ENCODE assay signal across 1 cellular context in the genomic region with DNA sequence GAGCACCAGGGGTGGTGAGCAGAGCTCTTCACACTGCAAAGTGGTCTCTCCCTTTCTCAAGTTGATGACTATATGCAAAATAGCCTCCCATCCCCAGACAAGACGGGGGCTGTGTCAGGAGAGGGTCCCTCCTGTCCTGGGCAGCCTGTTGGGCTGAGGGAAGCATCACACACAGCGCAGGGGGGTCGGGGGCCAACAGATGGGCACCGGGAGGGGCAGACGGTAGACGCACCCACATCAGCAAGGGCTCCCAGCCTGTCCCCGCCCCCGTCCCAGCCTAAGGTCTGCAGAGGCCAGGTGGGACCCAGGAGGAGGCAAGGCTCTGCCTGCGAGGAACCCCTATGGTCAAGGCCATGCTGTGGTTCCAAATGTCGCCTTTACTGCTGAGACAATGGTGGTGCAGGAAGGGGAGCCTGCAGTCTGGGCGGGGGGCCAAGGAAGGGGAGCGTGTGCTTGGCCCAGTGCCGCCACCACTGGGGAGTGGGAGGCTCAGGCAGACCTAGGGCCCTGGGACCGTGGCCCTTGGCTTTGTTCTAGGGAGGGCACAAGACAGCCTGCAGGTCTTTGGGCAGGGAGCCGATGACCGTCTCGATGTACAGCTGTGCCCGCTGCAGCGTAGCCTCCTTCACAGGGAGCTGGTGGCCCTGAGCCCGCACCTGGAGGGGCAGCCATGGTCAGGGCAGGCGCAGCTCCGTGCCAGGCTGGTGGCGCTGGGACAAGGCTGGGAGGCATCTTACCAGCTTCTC.
TF ChIP-seq lines count a peak whose summit lies in the region.

No MANE protein-coding gene starts in this region.

TF ChIP-seq in GM12878, 131 proteins besides CTCF, POLR2A, EP300 and RAD21:
- TF ChIP-seq TCF12 (IDR thresholded peaks at IDR 0.05; ENCODE audit: low read depth, low read length) (no peak), SUPT20H (IDR thresholded peaks at IDR 0.05; ENCODE audit: borderline replicate concordance, control insufficient read depth, low read depth, low read length) (no peak), ZNF24 (IDR thresholded peaks at IDR 0.05) (no peak), CBFB (IDR thresholded peaks at IDR 0.05; ENCODE audit: low read depth) (no peak), ZNF217 (IDR thresholded peaks at IDR 0.05) (no peak), NR2C2 (IDR thresholded peaks at IDR 0.05; ENCODE audit: borderline replicate concordance, control insufficient read depth, insufficient read length, low read depth) (no peak), IKZF2 (IDR thresholded peaks at IDR 0.05) (no peak), RBBP5 (conservative IDR thresholded peaks at IDR 0.05) (no peak), HCFC1 (IDR thresholded peaks at IDR 0.05; ENCODE audit: low read length) (no peak), HDAC6 (IDR thresholded peaks at IDR 0.05; ENCODE audit: unreplicated experiment) (no peak), RUNX3 (IDR thresholded peaks at IDR 0.05; ENCODE audit: low read length) (no peak), RAD51 (IDR thresholded peaks at IDR 0.05) (no peak), POLR2AphosphoS5 (IDR thresholded peaks at IDR 0.05; ENCODE audit: low read length) (no peak), MTA3 (IDR thresholded peaks at IDR 0.05; ENCODE audit: borderline replicate concordance, low read length) (no peak)
- TF ChIP-seq, protein P1, sequence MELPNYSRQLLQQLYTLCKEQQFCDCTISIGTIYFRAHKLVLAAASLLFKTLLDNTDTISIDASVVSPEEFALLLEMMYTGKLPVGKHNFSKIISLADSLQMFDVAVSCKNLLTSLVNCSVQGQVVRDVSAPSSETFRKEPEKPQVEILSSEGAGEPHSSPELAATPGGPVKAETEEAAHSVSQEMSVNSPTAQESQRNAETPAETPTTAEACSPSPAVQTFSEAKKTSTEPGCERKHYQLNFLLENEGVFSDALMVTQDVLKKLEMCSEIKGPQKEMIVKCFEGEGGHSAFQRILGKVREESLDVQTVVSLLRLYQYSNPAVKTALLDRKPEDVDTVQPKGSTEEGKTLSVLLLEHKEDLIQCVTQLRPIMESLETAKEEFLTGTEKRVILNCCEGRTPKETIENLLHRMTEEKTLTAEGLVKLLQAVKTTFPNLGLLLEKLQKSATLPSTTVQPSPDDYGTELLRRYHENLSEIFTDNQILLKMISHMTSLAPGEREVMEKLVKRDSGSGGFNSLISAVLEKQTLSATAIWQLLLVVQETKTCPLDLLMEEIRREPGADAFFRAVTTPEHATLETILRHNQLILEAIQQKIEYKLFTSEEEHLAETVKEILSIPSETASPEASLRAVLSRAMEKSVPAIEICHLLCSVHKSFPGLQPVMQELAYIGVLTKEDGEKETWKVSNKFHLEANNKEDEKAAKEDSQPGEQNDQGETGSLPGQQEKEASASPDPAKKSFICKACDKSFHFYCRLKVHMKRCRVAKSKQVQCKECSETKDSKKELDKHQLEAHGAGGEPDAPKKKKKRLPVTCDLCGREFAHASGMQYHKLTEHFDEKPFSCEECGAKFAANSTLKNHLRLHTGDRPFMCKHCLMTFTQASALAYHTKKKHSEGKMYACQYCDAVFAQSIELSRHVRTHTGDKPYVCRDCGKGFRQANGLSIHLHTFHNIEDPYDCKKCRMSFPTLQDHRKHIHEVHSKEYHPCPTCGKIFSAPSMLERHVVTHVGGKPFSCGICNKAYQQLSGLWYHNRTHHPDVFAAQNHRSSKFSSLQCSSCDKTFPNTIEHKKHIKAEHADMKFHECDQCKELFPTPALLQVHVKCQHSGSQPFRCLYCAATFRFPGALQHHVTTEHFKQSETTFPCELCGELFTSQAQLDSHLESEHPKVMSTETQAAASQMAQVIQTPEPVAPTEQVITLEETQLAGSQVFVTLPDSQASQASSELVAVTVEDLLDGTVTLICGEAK (IDR thresholded peaks at IDR 0.05; ENCODE audit: borderline replicate concordance) = no peak
- TF ChIP-seq, protein P2, sequence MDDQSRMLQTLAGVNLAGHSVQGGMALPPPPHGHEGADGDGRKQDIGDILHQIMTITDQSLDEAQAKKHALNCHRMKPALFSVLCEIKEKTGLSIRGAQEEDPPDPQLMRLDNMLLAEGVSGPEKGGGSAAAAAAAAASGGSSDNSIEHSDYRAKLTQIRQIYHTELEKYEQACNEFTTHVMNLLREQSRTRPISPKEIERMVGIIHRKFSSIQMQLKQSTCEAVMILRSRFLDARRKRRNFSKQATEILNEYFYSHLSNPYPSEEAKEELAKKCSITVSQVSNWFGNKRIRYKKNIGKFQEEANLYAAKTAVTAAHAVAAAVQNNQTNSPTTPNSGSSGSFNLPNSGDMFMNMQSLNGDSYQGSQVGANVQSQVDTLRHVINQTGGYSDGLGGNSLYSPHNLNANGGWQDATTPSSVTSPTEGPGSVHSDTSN (IDR thresholded peaks at IDR 0.05; ENCODE audit: insufficient replicate concordance, low read depth, low read length) = no peak
